Comparison of ENCODE assay signal across 12 cellular contexts in the genomic region with DNA sequence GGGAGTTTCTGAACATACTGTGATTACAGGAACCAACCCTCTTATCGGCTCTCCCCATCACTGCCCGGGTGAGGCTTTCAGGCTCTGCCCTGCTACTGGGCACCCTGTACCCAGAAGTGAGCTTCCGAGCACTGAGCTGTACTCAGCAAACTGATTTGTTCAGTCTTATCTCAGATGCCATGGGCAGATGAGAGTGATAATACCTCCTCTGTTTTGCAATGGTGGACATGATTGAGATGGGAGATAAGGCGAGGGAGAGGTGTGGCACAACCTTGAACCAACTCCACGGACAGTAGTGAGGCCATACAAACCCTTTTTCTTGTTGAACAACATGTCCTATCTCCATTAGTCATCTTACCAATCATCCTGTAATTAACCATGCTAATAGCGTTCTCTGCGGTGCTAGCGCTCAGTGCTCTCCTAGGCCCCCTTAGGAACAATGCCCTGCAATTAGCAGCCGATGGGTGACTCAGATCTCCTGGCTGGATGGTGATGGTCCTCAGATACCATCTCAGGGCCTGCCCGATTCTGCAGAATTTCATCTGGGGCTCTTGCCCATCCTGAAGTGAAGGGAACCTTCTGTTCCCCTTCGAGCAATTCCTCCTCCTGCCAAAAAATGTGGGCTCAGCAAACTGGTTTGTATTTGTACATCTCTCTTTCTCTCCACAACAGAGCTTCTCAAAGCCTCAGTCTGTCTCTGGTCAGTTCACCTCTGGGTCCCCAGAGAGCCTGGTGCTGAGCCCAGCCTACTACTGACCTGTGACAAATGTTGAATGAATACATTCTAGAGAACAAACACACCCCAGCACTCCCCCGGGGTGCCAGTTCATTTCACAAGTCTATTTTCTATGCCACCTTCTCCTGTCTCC.
"Had no signal": no experiment of that assay in that cellular context is flagged by ENCODE, and none has a peak within 500 bp of the region (broad histone marks: within the 10 kb centered on the region; RNA-seq: fewer than 3 reads in every experiment).

No MANE protein-coding gene starts in this region.

- H3K27me3 ChIP-seq: testis had no signal

- H3K36me3 ChIP-seq: esophagus muscularis mucosa had no signal

- H3K9me3 ChIP-seq: testis had no signal

- ATAC-seq: activated CD8-positive, alpha-beta memory T cell treated with anti-CD3 and anti-CD28 coated beads, Interleukin-2, amount 10 ng/mL, durations not matched to agents 7 days and 5 days; sciatic nerve; stimulated activated naive CD8-positive, alpha-beta T cell treated with anti-CD3 and anti-CD28 coated beads, Interleukin-15, amount 100 ng/mL, for 72 hours had no signal

- H3K4me3 ChIP-seq: coronary artery, esophagus muscularis mucosa, testis had no signal

- H3K27ac ChIP-seq: coronary artery, esophagus muscularis mucosa, testis had no signal

- DNase-seq: activated CD4-positive, alpha-beta T cell treated with anti-CD3 and anti-CD28 coated beads for 1 hour; activated CD4-positive, alpha-beta T cell treated with anti-CD3 and anti-CD28 coated beads, Interleukin-2, amount 50 U/mL, for 4 hours; activated CD8-positive, alpha-beta memory T cell treated with anti-CD3 and anti-CD28 coated beads, Interleukin-2, amount 10 ng/mL, durations not matched to agents 7 days and 5 days; activated naive CD4-positive, alpha-beta T cell treated with anti-CD3 and anti-CD28 coated beads, Interleukin-2, amount 50 U/mL, for 16 hours; activated T-cell treated with anti-CD3 and anti-CD28 coated beads, Interleukin-2, amount 50 U/mL, for 24 hours; central memory CD4-positive, alpha-beta T cell; stimulated activated naive CD8-positive, alpha-beta T cell treated with anti-CD3 and anti-CD28 coated beads, Interleukin-15, amount 100 ng/mL, for 72 hours; T1000; testis had no signal
